Comparison of ENCODE assay signal across 11 cellular contexts in genomic region chr1:55593299-55593698, GRCh38.
DNase-seq lines count a peak whose midpoint lies in the region; ATAC-seq and TF ChIP-seq lines count a peak whose summit lies in the region.
"Had no signal": no experiment of that assay in that cellular context is flagged by ENCODE, and none has a peak within 500 bp of the region (broad histone marks: within the 10 kb centered on the region; RNA-seq: fewer than 3 reads in every experiment).

No MANE protein-coding gene starts in this region.

- H3K27ac ChIP-seq in IMR-90 (ENCODE audit: insufficient read depth, low read length) (no peak overlapping the region), left lung (no peak overlapping the region), coronary artery (no peak overlapping the region)

- BruUV-seq in IMR-90 (replicated peaks; lab: Mats Ljungman, UMichigan), result no TSS peak

- TF ChIP-seq CTCF in IMR-90 (conservative IDR thresholded peaks at IDR 0.05; ENCODE audit: low read depth, low read length) (no peak), left lung (IDR thresholded peaks at IDR 0.05) (no peak), coronary artery (IDR thresholded peaks at IDR 0.05) (no peak)

- H3K9me3 ChIP-seq in IMR-90 (ENCODE audit: control insufficient read depth, insufficient read depth, low read length), result no peaks in the 10 kb centered on the region
- no peaks in the 10 kb centered on the region for H3K9me3 ChIP-seq in left lung

- H3K27me3 ChIP-seq in IMR-90 (ENCODE audit: control insufficient read depth, insufficient read depth, low read length) (no peaks in the 10 kb centered on the region), left lung (no peaks in the 10 kb centered on the region)

- TF ChIP-seq POLR2A in IMR-90 (IDR thresholded peaks at IDR 0.05; ENCODE audit: low read depth, low read length), result no peak

- ATAC-seq in IMR-90 (ENCODE audit: low read depth), result no peak
- ATAC-seq in left lung, result peak; percentile 86
- ATAC-seq in HG03378 (IDR thresholded peaks at IDR 0.05; ENCODE audit: unreplicated experiment), result no peak
- ATAC-seq: CD8-positive, alpha-beta T cell; GM12878 had no signal

- H3K9me1 ChIP-seq in IMR-90 (ENCODE audit: insufficient read depth, low read length), result peaks cover 4% of the 10 kb centered on the region; the same call in 1 of the 2 replicates

- intact Hi-C loops in IMR-90 (cut with micrococcal nuclease), result no loop called here
- intact Hi-C loops in left lung (cut with DNase I), result no loop called here

- CTCF ChIA-PET in IMR-90 (lab: Yijun Ruan, JAX), result interaction anchor here (1.1 kb wide), 1 partner anchor 8 kb away, joined by 3 read pairs; no protein-coding TSS in a partner anchor

- no peak overlapping the region for H2BK120ac ChIP-seq in IMR-90 (ENCODE audit: low read depth, low read length)

- H3K56ac ChIP-seq in IMR-90 (ENCODE audit: extremely low read depth, insufficient read depth, low read length), result no peak overlapping the region

- no peak overlapping the region for H3K14ac ChIP-seq in IMR-90 (replicated peaks; ENCODE audit: low read depth, low read length)

- no peak overlapping the region for H3K23ac ChIP-seq in IMR-90 (ENCODE audit: low read depth, low read length)

- no peak overlapping the region for H3K18ac ChIP-seq in IMR-90 (ENCODE audit: low read depth, low read length)

- no peak overlapping the region for H2AK9ac ChIP-seq in IMR-90 (replicated peaks; ENCODE audit: low read depth, low read length, poor library complexity)

- H3K9ac ChIP-seq in IMR-90 (ENCODE audit: low read depth, low read length), result no peak overlapping the region

- no peak overlapping the region for H3K4ac ChIP-seq in IMR-90 (ENCODE audit: low read depth, low read length)

- H2BK5ac ChIP-seq in IMR-90 (ENCODE audit: low read depth, low read length, poor library complexity, severe bottlenecking), result no peak overlapping the region

- H2AFZ ChIP-seq in IMR-90 (replicated peaks; ENCODE audit: low read length, poor library complexity), result no peak overlapping the region

- POLR2A ChIA-PET in IMR-90 (lab: Charles Lee; ENCODE audit: unreplicated experiment), result no interaction called here

- no peak overlapping the region for H4K5ac ChIP-seq in IMR-90 (ENCODE audit: low read depth, low read length)

- peak; percentile 27 for DNase-seq in DMS53 treated with DMSO at 0.1 percent for 48 hours (lab: John Stamatoyannopoulos, UW; ENCODE audit: unreplicated experiment)
- DNase-seq in IMR-90, result no peak
- DNase-seq in left lung, result no peak
- no peak for DNase-seq in RKO (ENCODE audit: low spot score)
- DNase-seq in coronary artery (ENCODE audit: low spot score), result no peak
- DNase-seq: CD8-positive, alpha-beta T cell; COR-L47; DMS153; HCEC 1CT had no signal

- in situ Hi-C loops in IMR-90 (cut with MboI; ENCODE audit: low sequenced_read_pairs), result no loop called here

- no peaks in the 10 kb centered on the region for H4K20me1 ChIP-seq in IMR-90 (ENCODE audit: insufficient read depth, low read length)

- no peak overlapping the region for H4K91ac ChIP-seq in IMR-90 (ENCODE audit: insufficient read depth, low read depth, low read length)

- no peaks in the 10 kb centered on the region for H3K36me3 ChIP-seq in IMR-90 (ENCODE audit: control insufficient read depth, insufficient read depth, low read length)
- no peaks in the 10 kb centered on the region for H3K36me3 ChIP-seq in left lung

- H3K4me1 ChIP-seq in IMR-90 (ENCODE audit: control insufficient read depth, insufficient read depth, low read length) (no peaks in the 10 kb centered on the region; the same call in 1 of the 2 replicates), left lung (no peaks in the 10 kb centered on the region)

- no peak overlapping the region for H3K4me3 ChIP-seq in IMR-90 (ENCODE audit: insufficient read depth, low read depth, low read length)
- H3K4me3 ChIP-seq in left lung, result no peak overlapping the region
- H3K4me3 ChIP-seq in coronary artery, result no peak overlapping the region
- H3K4me3 ChIP-seq: GM12878 had no signal

- H4K8ac ChIP-seq in IMR-90 (ENCODE audit: low read depth in 2 of 2, low read length in 2 of 2), result no peak overlapping the region

- H3K4me2 ChIP-seq in IMR-90 (ENCODE audit: low read depth, low read length), result no peak overlapping the region

- H2BK15ac ChIP-seq in IMR-90 (ENCODE audit: low read depth, low read length), result no peak overlapping the region; the same call in 2 of the 3 replicates

- no peaks in the 10 kb centered on the region for H3K79me1 ChIP-seq in IMR-90 (ENCODE audit: low read depth in 1 of 2, low read length in 2 of 2)

- H2AK5ac ChIP-seq in IMR-90 (ENCODE audit: low read depth, low read length), result no peak overlapping the region

- no peak overlapping the region; the same call in 1 of the 2 replicates for H2BK20ac ChIP-seq in IMR-90 (ENCODE audit: low read depth, low read length)

- TF ChIP-seq RAD21 in IMR-90 (IDR thresholded peaks at IDR 0.05; ENCODE audit: low read length), result no peak

- dilution Hi-C loops in IMR-90 (cut with HindIII; ENCODE audit: low sequenced_read_pairs, unreplicated experiment), result no loop called here

TF ChIP-seq in IMR-90, 13 proteins besides CTCF, POLR2A, EP300 and RAD21:
- peak; percentile 37; the same call in 1 of the 2 replicates for TF ChIP-seq MAFK (IDR thresholded peaks at IDR 0.05; ENCODE audit: low read depth, low read length)
- no peak for TF ChIP-seq RCOR1 (IDR thresholded peaks at IDR 0.05; ENCODE audit: insufficient replicate concordance, low read length)
- TF ChIP-seq FOS (IDR thresholded peaks at IDR 0.05; ENCODE audit: low read depth, low read length), result no peak
